Comparison of ENCODE assay signal across 1 cellular context in the genomic region with DNA sequence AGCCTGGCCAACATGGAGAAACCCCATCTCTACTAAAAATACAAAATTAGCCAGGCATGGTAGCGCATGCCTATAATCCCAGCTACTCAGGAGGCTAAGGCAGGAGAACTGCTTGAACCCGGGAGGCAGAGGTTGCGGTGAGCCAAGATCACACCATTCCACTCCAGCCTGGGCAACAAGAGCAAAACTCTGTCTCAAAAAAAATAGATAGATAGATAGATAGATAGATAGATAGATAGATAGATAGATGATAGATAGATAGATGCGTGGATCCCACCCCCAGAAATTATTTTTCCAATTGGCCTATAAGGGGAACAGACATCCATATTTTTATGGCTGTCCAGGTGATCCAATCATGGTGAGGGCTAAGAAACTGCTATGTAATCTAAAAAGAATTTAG.
TF ChIP-seq lines count a peak whose summit lies in the region.

No MANE protein-coding gene starts in this region.

TF ChIP-seq in K562, 482 proteins besides CTCF, POLR2A, EP300 and RAD21:
- peak; percentile 96 for TF ChIP-seq DACH1 (IDR thresholded peaks at IDR 0.05; ENCODE audit: partially characterized antibody)
- 0 out of 2 replicates have a peak, but pooled peaks have one; percentile 31 for TF ChIP-seq GATAD2B (IDR thresholded peaks at IDR 0.05; ENCODE audit: borderline replicate concordance)
- TF ChIP-seq ZBTB2 (IDR thresholded peaks at IDR 0.05), result peak; percentile 59
- TF ChIP-seq GATA2 (CRISPR knock-in tag; IDR thresholded peaks at IDR 0.05), result 0 out of 2 replicates have a peak, but pooled peaks have one; percentile 14
